6 cellular contexts compared by ENCODE assay signal in genomic region chr11:726278-726915, GRCh38. TPM values are rescaled to one million over a fixed set of nuclear protein-coding genes. Genes with fewer than 3 reads are reported as not detected.
DNase-seq lines count a peak whose midpoint lies in the region; ATAC-seq and TF ChIP-seq lines count a peak whose summit lies in the region.

No MANE protein-coding gene starts in this region.

- H3K4me3 ChIP-seq in colonic mucosa, result peak overlapping the region; percentile 26
- H3K4me3 ChIP-seq in psoas muscle, result peak overlapping the region; percentile 40

- ATAC-seq in psoas muscle, result no peak
- no peak for ATAC-seq in GM21360 (IDR thresholded peaks at IDR 0.05; ENCODE audit: unreplicated experiment)

- H3K9ac ChIP-seq in colonic mucosa (ENCODE audit: low read depth in 2 of 2, low read length in 2 of 2), result peak overlapping the region in 1 of 2 donors; percentile 26

- peaks cover 5% of the 10 kb centered on the region for H3K27me3 ChIP-seq in colonic mucosa
- H3K27me3 ChIP-seq in psoas muscle (ENCODE audit: insufficient read depth in 3 of 3, low read length in 2 of 3), result peaks cover 0 to 54% (median 25%) of the 10 kb centered on the region in 3 donors

- 6 to 10% (median 10%) methylated on average over 44 to 57 of the region's 57 CpGs for WGBS in psoas muscle, 3 donors

- H3K36me3 ChIP-seq in colonic mucosa, result no peaks in the 10 kb centered on the region
- no peaks in the 10 kb centered on the region for H3K36me3 ChIP-seq in psoas muscle (ENCODE audit: insufficient read depth in 1 of 2, low read depth in 1 of 2)

- intact Hi-C loops in colonic mucosa (cut with DNase I), result loop anchor here (5.0 to 10.0 kb wide), 2 partner anchors 64 to 172 kb away; no protein-coding TSS in a partner anchor
- intact Hi-C loops in psoas muscle (cut with DNase I), result no loop called here

- peak; percentile 82 for DNase-seq in GM10248 (ENCODE audit: extremely low spot score)
- peak; percentile 31 for DNase-seq in OCI-M1 (lab: John Stamatoyannopoulos, UW)
- peak; percentile 82 for DNase-seq in colonic mucosa
- peak; percentile 47 to 64 for DNase-seq in psoas muscle
- DNase-seq in NCI-H446 treated with DMSO at 0.1 percent for 48 hours (lab: John Stamatoyannopoulos, UW), result no peak

- CTCF ChIA-PET in GM10248 (lab: Yijun Ruan, JAX), result interaction anchor here (0.8 to 9.4 kb wide), 17 partner anchors 14 to 278 kb away, joined by 3 to 112 read pairs (median 4); partner anchors contain the start of genes DEAF1, TALDO1 and TMEM80

- peak overlapping the region; percentile 67 for H3K27ac ChIP-seq in colonic mucosa
- H3K27ac ChIP-seq in psoas muscle, result no peak overlapping the region

- H3K4me1 ChIP-seq in colonic mucosa (peaks cover 36% of the 10 kb centered on the region), psoas muscle (peaks cover 11% of the 10 kb centered on the region)

- TF ChIP-seq CTCF in GM10248 (IDR thresholded peaks at IDR 0.05; ENCODE audit: control extremely low read depth, extremely low read depth, low read depth, missing control alignments) (no peak), colonic mucosa (IDR thresholded peaks at IDR 0.05) (no peak), psoas muscle (IDR thresholded peaks at IDR 0.05) (no peak)

- POLR2A ChIA-PET in GM10248 (lab: Yijun Ruan, JAX), result interaction anchor here (1.0 kb wide), 1 partner anchor 29 kb away, joined by 3 read pairs; no protein-coding TSS in a partner anchor

- H3K9me3 ChIP-seq in colonic mucosa, result no peaks in the 10 kb centered on the region
- no peaks in the 10 kb centered on the region for H3K9me3 ChIP-seq in psoas muscle

RNA-seq across cellular contexts. Expression of gene EPS8L2, which starts 20.4 kb away (rescaled TPM):
- total RNA-seq in colonic mucosa (100 to 1,000 TPM; 192 to 254 TPM), psoas muscle (1 to 10 TPM in 3 of 4 donors, under 1 TPM in 1; 0.89 to 3.1 (median 1.5) TPM)
- under 1 TPM; 0.47 to 0.63 (median 0.56) TPM for polyA plus RNA-seq in psoas muscle

RNA-seq across cellular contexts. Expression of gene TALDO1, which starts 20.9 kb away (rescaled TPM):
- total RNA-seq in colonic mucosa (100 to 1,000 TPM; 195 to 274 TPM), psoas muscle (100 to 1,000 TPM in 1 of 4 donors, 10 to 100 TPM in 3; 77.7 to 140 (median 81.8) TPM)
- polyA plus RNA-seq in psoas muscle, result 10 to 100 TPM; 58.7 to 77.6 (median 65.9) TPM

RNA-seq across cellular contexts. Expression of gene TMEM80, which starts 30.8 kb away (rescaled TPM):
- total RNA-seq in colonic mucosa (10 to 100 TPM; 18.4 to 36.6 TPM), psoas muscle (10 to 100 TPM in 2 of 4 donors, 1 to 10 TPM in 2; 5.9 to 15.7 (median 9.7) TPM)
- polyA plus RNA-seq in psoas muscle, result 10 to 100 TPM in 2 of 3 donors, 1 to 10 TPM in 1; 7.4 to 16.3 (median 10.1) TPM

RNA-seq across cellular contexts. Expression of gene DEAF1, which starts 31.4 kb away (rescaled TPM):
- total RNA-seq in colonic mucosa, result 10 to 100 TPM; 21.7 to 25.8 TPM
- 10 to 100 TPM; 15.0 to 30.0 (median 21.0) TPM for total RNA-seq in psoas muscle
- 10 to 100 TPM; 12.5 to 18.1 (median 15.3) TPM for polyA plus RNA-seq in psoas muscle

RNA-seq across cellular contexts. Expression of gene GATD1, which starts 50.9 kb away (rescaled TPM):
- total RNA-seq in colonic mucosa (10 to 100 TPM; 39.9 to 84.9 TPM), psoas muscle (10 to 100 TPM; 13.6 to 32.6 (median 22.2) TPM)
- polyA plus RNA-seq in psoas muscle, result 10 to 100 TPM; 11.0 to 20.9 (median 17.7) TPM

Comparison
In these comparisons a context has a peak if more than half of its experiments do, and no peak if none do; other contexts are left out.
1. RNA of gene EPS8L2, which starts 20.4 kb away (total RNA-seq): 192 to 254 TPM in colonic mucosa; 0.89 to 3.1 TPM in psoas muscle; every median in the first group is over 10 times any median in the second.